ENCODE assay signal across 9 cellular contexts in genomic region chr1:21638531-21639341, GRCh38. TPM values are rescaled to one million over a fixed set of nuclear protein-coding genes. Genes with fewer than 3 reads are reported as not detected.
DNase-seq lines count a peak whose midpoint lies in the region; TF ChIP-seq lines count a peak whose summit lies in the region.
"Had no signal": no experiment of that assay in that cellular context is flagged by ENCODE, and none has a peak within 500 bp of the region (broad histone marks: within the 10 kb centered on the region; RNA-seq: fewer than 3 reads in every experiment).

No MANE protein-coding gene starts in this region.

- no peaks in the 10 kb centered on the region for H3K4me1 ChIP-seq in breast epithelium

- H3K4me3 ChIP-seq in breast epithelium = no peak overlapping the region
- no peak overlapping the region for H3K4me3 ChIP-seq in WERI-Rb-1 (ENCODE audit: low read depth, low read length)

- TF ChIP-seq CTCF in breast epithelium (IDR thresholded peaks at IDR 0.05) (no peak), WERI-Rb-1 (IDR thresholded peaks at IDR 0.05; ENCODE audit: low read depth, low read length) (no peak)

- DNase-seq in EH (ENCODE audit: low read depth) (peak; percentile 36), NCI-H2029 treated with DMSO at 0.1 percent for 48 hours (lab: John Stamatoyannopoulos, UW) (peak; percentile 39), breast epithelium (ENCODE audit: low spot score in 2 of 2) (peak; percentile 67), myocyte (ENCODE audit: low read depth) (peak; percentile 57), WERI-Rb-1 (no peak), NCI-H748 treated with DMSO at 0.1 percent for 48 hours (lab: John Stamatoyannopoulos, UW) (no peak), NCI-H510A (lab: John Stamatoyannopoulos, UW) (no peak)
- DNase-seq in effector CD4-positive, alpha-beta T cell = no peak
- DNase-seq: activated CD8-positive, alpha-beta memory T cell treated with anti-CD3 and anti-CD28 coated beads for 24 hours had no signal

- no peaks in the 10 kb centered on the region for H3K9me3 ChIP-seq in breast epithelium
- H3K9me3 ChIP-seq in WERI-Rb-1 (ENCODE audit: severe bottlenecking) = no peaks in the 10 kb centered on the region

- intact Hi-C loops in breast epithelium (cut with DNase I; ENCODE audit: low total_unique reads) = no loop called here

- no peak for TF ChIP-seq POLR2A in breast epithelium (IDR thresholded peaks at IDR 0.05)

- no peaks in the 10 kb centered on the region for H3K27me3 ChIP-seq in breast epithelium
- H3K27me3 ChIP-seq in WERI-Rb-1 (ENCODE audit: insufficient read depth, low read depth, severe bottlenecking) = no peaks in the 10 kb centered on the region

- peak overlapping the region; percentile 88 to 91 for H3K27ac ChIP-seq in breast epithelium
- H3K27ac ChIP-seq in WERI-Rb-1 = no peak overlapping the region

- H3K36me3 ChIP-seq in breast epithelium (no peaks in the 10 kb centered on the region), WERI-Rb-1 (0 out of 2 replicates have a peak, but pooled peaks cover 5% of the 10 kb centered on the region)

RNA-seq across cellular contexts. Expression of gene RAP1GAP, which starts 30.4 kb away (rescaled TPM):
- total RNA-seq in breast epithelium (1 to 10 TPM in 2 of 3 donors, under 1 TPM in 1; 0.32 to 7.2 (median 6.0) TPM), myocyte (0.21 TPM in 1 of 2 replicates, not detected in the other)
- 0.08 TPM for polyA plus RNA-seq in myocyte (2012)

Comparison
In these comparisons a context has a peak if more than half of its experiments do, and no peak if none do; other contexts are left out.
1. DNase-seq: peak in EH (single experiment), NCI-H2029 treated with DMSO at 0.1 percent for 48 hours (single experiment), breast epithelium (2 of 2) and myocyte (single experiment); none in WERI-Rb-1 (single experiment), NCI-H748 treated with DMSO at 0.1 percent for 48 hours (single experiment), NCI-H510A (single experiment) and effector CD4-positive, alpha-beta T cell (single experiment).